Comparison of ENCODE assay signal across 23 cellular contexts in the genomic region with DNA sequence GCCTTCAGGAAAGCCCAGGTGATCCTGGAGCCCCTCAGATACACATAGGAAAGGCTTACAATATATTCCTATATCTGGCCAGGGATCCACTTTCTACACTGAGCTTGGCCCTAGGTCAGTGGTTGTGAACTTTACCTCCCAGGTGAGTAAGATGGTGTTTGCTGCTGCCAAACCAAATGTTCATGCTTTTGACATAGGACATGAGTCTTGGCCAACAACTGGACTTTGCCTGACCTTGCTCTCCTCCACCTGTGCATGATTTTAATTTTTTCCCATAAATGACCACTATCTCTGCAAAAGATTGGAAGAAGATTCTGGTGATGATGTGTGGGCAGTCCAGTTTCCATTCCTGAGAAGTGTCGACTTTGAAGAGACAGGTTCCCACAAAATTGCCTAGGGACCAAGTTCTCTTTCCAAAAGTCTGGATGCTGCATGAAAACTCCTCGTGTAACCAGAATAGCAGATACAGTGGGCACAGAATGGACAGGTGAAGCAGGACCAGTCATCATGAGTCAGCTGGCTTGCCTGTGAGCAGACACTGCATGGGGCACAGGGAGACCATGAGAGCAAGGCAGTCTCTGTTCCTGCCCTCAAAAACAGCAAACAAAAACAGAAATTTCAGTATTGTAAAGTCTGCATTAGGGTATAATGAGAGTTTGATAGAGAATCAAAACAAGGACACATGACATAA.
"Had no signal": no experiment of that assay in that cellular context is flagged by ENCODE, and none has a peak within 500 bp of the region (broad histone marks: within the 10 kb centered on the region; RNA-seq: fewer than 3 reads in every experiment).

No MANE protein-coding gene starts in this region.

- H3K27me3 ChIP-seq: adrenal gland had no signal

- H3K36me3 ChIP-seq: adrenal gland had no signal

- H3K4me2 ChIP-seq: PC-9 had no signal

- H3K36me3 Mint-ChIP-seq: activated CD4-positive, alpha-beta memory T cell treated with anti-CD3 and anti-CD28 coated beads for 36 hours; activated naive CD8-positive, alpha-beta T cell treated with anti-CD3 and anti-CD28 coated beads, Interleukin-2, amount 10 ng/mL, durations not matched to agents 7 days and 5 days had no signal

- H3K4me3 Mint-ChIP-seq: activated CD4-positive, alpha-beta memory T cell treated with anti-CD3 and anti-CD28 coated beads for 36 hours; activated CD4-positive, alpha-beta T cell treated with anti-CD3 and anti-CD28 coated beads, Interleukin-2, amount 10 ng/mL, durations not matched to agents 7 days and 5 days; activated naive CD8-positive, alpha-beta T cell treated with anti-CD3 and anti-CD28 coated beads, Interleukin-2, amount 10 ng/mL, durations not matched to agents 7 days and 5 days; activated T-cell treated with anti-CD3 and anti-CD28 coated beads, Interleukin-2, amount 50 U/mL, for 72 hours had no signal

- H3K27ac Mint-ChIP-seq: activated CD4-positive, alpha-beta memory T cell treated with anti-CD3 and anti-CD28 coated beads for 36 hours; activated CD4-positive, alpha-beta T cell treated with anti-CD3 and anti-CD28 coated beads, Interleukin-2, amount 10 ng/mL, durations not matched to agents 7 days and 5 days; activated naive CD8-positive, alpha-beta T cell treated with anti-CD3 and anti-CD28 coated beads, Interleukin-2, amount 10 ng/mL, durations not matched to agents 7 days and 5 days; activated T-cell treated with anti-CD3 and anti-CD28 coated beads, Interleukin-2, amount 50 U/mL, for 72 hours had no signal

- H3K4me1 ChIP-seq: adrenal gland had no signal

- H3K27ac ChIP-seq: adrenal gland, PC-9, SK-N-MC, VCaP had no signal

- H3K9me3 Mint-ChIP-seq: activated CD4-positive, alpha-beta memory T cell treated with anti-CD3 and anti-CD28 coated beads for 36 hours had no signal

- H3K9me3 ChIP-seq: adrenal gland had no signal

- H3K27me3 Mint-ChIP-seq: activated CD4-positive, alpha-beta memory T cell treated with anti-CD3 and anti-CD28 coated beads for 36 hours; activated CD4-positive, alpha-beta T cell treated with anti-CD3 and anti-CD28 coated beads, Interleukin-2, amount 10 ng/mL, durations not matched to agents 7 days and 5 days; activated naive CD8-positive, alpha-beta T cell treated with anti-CD3 and anti-CD28 coated beads, Interleukin-2, amount 10 ng/mL, durations not matched to agents 7 days and 5 days; IgD-negative memory B cell had no signal

- DNase-seq: activated CD4-positive, alpha-beta memory T cell treated with anti-CD3 and anti-CD28 coated beads for 36 hours; activated CD4-positive, alpha-beta T cell treated with anti-CD3 and anti-CD28 coated beads, Interleukin-2, amount 10 ng/mL, durations not matched to agents 7 days and 5 days; activated CD4-positive, CD25-positive, alpha-beta regulatory T cell; activated CD8-positive, alpha-beta memory T cell treated with anti-CD3 and anti-CD28 coated beads for 24 hours; activated naive CD4-positive, alpha-beta T cell treated with anti-CD3 and anti-CD28 coated beads, Interleukin-2, amount 50 U/mL, for 16 hours; activated naive CD8-positive, alpha-beta T cell treated with anti-CD3 and anti-CD28 coated beads, Interleukin-2, amount 10 ng/mL, durations not matched to agents 7 days and 5 days; activated T-cell treated with anti-CD3 and anti-CD28 coated beads for 4 hours; activated T-cell treated with anti-CD3 and anti-CD28 coated beads, Interleukin-2, amount 50 U/mL, for 72 hours; adrenal gland; anterior cingulate cortex; caudate nucleus; KG1; NCI-H1048; NCI-H1694 treated with DMSO at 0.1 percent for 48 hours; NCI-H2081; NCI-H510A treated with DMSO at 0.1 percent for 48 hours; NCI-H69; NK-92 treated with Interleukin-12 subunit alpha and Interleukin-12 subunit beta, amount 100 ng/mL, for 24 hours; PC-9; T-helper 1 cell had no signal

- H2AFZ ChIP-seq: PC-9 had no signal

- H3K4me3 ChIP-seq: adrenal gland, PC-9, SK-N-MC had no signal

- H3K4me1 Mint-ChIP-seq: activated CD4-positive, alpha-beta T cell treated with anti-CD3 and anti-CD28 coated beads, Interleukin-2, amount 10 ng/mL, durations not matched to agents 7 days and 5 days; activated naive CD8-positive, alpha-beta T cell treated with anti-CD3 and anti-CD28 coated beads, Interleukin-2, amount 10 ng/mL, durations not matched to agents 7 days and 5 days had no signal
